1 cellular context compared by ENCODE assay signal in the genomic region with DNA sequence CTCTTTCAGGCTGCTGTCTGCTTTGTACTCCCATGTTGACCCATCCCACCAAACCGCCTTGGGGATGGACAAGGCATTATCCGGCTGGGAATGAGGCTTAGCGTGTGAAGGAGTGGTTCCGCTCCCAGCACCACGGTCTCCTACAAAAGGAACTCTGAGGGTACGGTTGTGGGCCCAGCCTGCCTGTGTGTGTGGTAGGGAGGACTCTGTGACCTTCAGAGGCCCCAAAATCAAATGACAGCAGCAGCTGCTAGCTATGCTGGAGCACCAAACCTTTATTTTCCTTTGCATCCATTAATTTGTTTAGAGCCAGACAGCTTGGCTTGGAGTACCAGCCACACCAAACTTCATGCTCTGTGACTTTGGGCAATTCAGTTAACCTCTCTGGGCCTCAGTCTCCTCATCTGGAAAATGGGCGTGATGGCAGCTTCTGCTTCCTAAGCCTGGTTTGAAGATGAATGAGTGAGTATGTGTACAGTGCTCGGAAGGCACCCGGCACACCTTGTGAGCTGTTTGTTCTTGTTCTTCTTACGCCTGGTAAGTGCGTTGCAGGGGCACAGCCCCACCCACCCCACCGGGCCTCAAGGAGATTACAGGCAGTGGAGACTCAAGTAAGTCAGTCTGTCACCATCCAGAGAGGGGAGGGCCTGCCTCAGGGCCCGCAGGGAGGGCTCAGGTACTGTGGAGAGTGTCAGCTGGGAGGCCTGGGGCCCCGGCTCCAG.
TF ChIP-seq lines count a peak whose summit lies in the region.

No MANE protein-coding gene starts in this region.

TF ChIP-seq in IMR-90, 13 proteins besides CTCF, POLR2A, EP300 and RAD21:
- TF ChIP-seq MAZ (IDR thresholded peaks at IDR 0.05; ENCODE audit: borderline replicate concordance, low read depth, low read length) (no peak), NFE2L2 (IDR thresholded peaks at IDR 0.05; ENCODE audit: low read depth, low read length) (no peak), FOS (IDR thresholded peaks at IDR 0.05; ENCODE audit: low read depth, low read length) (no peak)
